Comparison of ENCODE assay signal across 24 cellular contexts in genomic region chr1:243563732-243564131, GRCh38.
"Had no signal": no experiment of that assay in that cellular context is flagged by ENCODE, and none has a peak within 500 bp of the region (broad histone marks: within the 10 kb centered on the region; RNA-seq: fewer than 3 reads in every experiment).

No MANE protein-coding gene starts in this region.

- H3K4me1 ChIP-seq: colonic mucosa, esophagus squamous epithelium, gastrocnemius medialis, heart right ventricle, left lung, lower lobe of right lung had no signal

- H3K9me3 ChIP-seq: colonic mucosa, esophagus squamous epithelium, gastrocnemius medialis, left lung, lower lobe of right lung had no signal

- FAIRE-seq: endometrium, keratinocyte had no signal

- H3K36me3 ChIP-seq: colonic mucosa, gastrocnemius medialis had no signal

- H3K27me3 ChIP-seq: colonic mucosa, esophagus squamous epithelium, gastrocnemius medialis, heart right ventricle, left lung had no signal

- H3K4me3 ChIP-seq: colonic mucosa, esophagus squamous epithelium, gastrocnemius medialis, heart right ventricle, left lung, lower lobe of right lung had no signal

- H3K27ac ChIP-seq: colonic mucosa, epithelial cell of prostate, esophagus squamous epithelium, gastrocnemius medialis, heart right ventricle, left lung, lower lobe of right lung had no signal

- DNase-seq: colonic mucosa; cortex of kidney; effector CD8-positive, alpha-beta T cell; effector memory CD8-positive, alpha-beta T cell; endodermal cell; erythroblast; esophagus squamous epithelium; foreskin fibroblast; foreskin melanocyte; gastrocnemius medialis; glutamatergic neuron; head of caudate nucleus; heart right ventricle; hippocampal formation; left cardiac atrium; left lung; left ventricle myocardium superior; lower lobe of right lung; mesendoderm; midbrain had no signal

- ATAC-seq: effector memory CD8-positive, alpha-beta T cell; esophagus mucosa; gastrocnemius medialis; heart right ventricle; left cardiac atrium; left lung; left ventricle myocardium superior; lower lobe of right lung had no signal
